ENCODE assay signal across 1 cellular context in the genomic region with DNA sequence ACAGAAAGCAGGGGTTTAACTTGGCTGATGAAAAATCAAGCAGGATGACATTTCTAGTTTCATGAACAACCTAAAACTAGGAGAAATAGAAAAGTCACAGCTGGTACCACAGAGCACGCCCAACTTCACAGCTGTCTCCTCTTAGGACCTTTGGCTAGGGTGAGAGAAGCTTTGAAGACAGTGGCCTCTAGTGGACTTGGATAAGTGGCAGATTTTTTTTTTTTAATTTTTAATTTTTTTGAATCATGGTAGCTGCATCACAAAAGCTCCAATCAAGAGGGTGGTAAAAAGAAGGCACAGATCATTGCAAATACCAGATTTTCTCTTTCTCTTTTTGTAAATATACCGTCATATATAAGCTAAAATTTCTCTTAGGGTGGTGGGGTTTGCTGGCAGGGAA.
TF ChIP-seq lines count a peak whose summit lies in the region.

No MANE protein-coding gene starts in this region.

TF ChIP-seq in IMR-90, 13 proteins besides CTCF, POLR2A, EP300 and RAD21:
- TF ChIP-seq FOS (IDR thresholded peaks at IDR 0.05; ENCODE audit: low read depth, low read length) (no peak), BHLHE40 (IDR thresholded peaks at IDR 0.05; ENCODE audit: low read depth, low read length) (no peak), MAZ (IDR thresholded peaks at IDR 0.05; ENCODE audit: borderline replicate concordance, low read depth, low read length) (no peak), CHD1 (IDR thresholded peaks at IDR 0.05; ENCODE audit: low read depth, low read length) (no peak), ELK1 (IDR thresholded peaks at IDR 0.05; ENCODE audit: borderline replicate concordance, low read depth, low read length) (no peak), MAFK (IDR thresholded peaks at IDR 0.05; ENCODE audit: low read depth, low read length) (no peak), RCOR1 (IDR thresholded peaks at IDR 0.05; ENCODE audit: insufficient replicate concordance, low read length) (no peak)
